28 cellular contexts compared by ENCODE assay signal in the genomic region with DNA sequence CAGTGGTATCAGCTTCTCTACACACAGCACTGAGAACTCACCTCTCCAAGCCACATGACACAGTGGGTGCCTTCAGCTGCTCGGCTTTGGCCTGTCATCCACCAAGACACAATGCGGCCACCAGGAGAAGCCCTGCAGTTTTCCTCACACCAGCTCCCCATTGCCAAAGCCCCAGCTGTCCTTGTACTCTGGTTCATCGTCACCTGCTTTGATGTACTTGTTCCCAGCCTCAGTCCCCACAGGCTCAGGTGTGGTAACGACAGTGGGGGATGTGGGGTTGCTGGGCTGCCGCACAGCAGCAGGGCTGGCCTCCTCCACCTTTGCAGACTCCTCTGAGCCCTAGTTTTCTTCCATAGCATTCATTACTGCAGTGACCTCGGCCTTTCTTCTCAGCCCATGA.
"Had no signal": no experiment of that assay in that cellular context is flagged by ENCODE, and none has a peak within 500 bp of the region (broad histone marks: within the 10 kb centered on the region; RNA-seq: fewer than 3 reads in every experiment).

No MANE protein-coding gene starts in this region.

- H3K36me3 ChIP-seq: colonic mucosa, esophagus muscularis mucosa, esophagus squamous epithelium, gastrocnemius medialis, gastroesophageal sphincter, heart left ventricle, heart right ventricle had no signal

- H3K4me1 ChIP-seq: colonic mucosa, esophagus squamous epithelium, foreskin keratinocyte, gastrocnemius medialis, gastroesophageal sphincter, heart left ventricle, heart right ventricle had no signal

- H3K27ac ChIP-seq: colonic mucosa, coronary artery, dorsolateral prefrontal cortex, epithelial cell of prostate, esophagus muscularis mucosa, esophagus squamous epithelium, foreskin keratinocyte, gastrocnemius medialis, gastroesophageal sphincter, heart left ventricle, heart right ventricle had no signal

- H3K27me3 ChIP-seq: colonic mucosa, esophagus muscularis mucosa, esophagus squamous epithelium, foreskin keratinocyte, gastrocnemius medialis, gastroesophageal sphincter, heart left ventricle, heart right ventricle had no signal

- ATAC-seq: effector memory CD8-positive, alpha-beta T cell; esophagus mucosa; foreskin keratinocyte; gastrocnemius medialis; gastroesophageal sphincter; heart left ventricle; heart right ventricle had no signal

- DNase-seq: colonic mucosa; cortex of kidney; dermis blood vessel endothelial cell; dorsolateral prefrontal cortex; effector CD4-positive, alpha-beta T cell; effector CD8-positive, alpha-beta T cell; effector memory CD4-positive, alpha-beta T cell; effector memory CD8-positive, alpha-beta T cell; endodermal cell; erythroblast; esophagus squamous epithelium; foreskin fibroblast; foreskin keratinocyte; foreskin melanocyte; gastrocnemius medialis; glutamatergic neuron; head of caudate nucleus; heart left ventricle; heart right ventricle had no signal

- FAIRE-seq: colon, endometrium, endothelial cell of umbilical vein, frontal cortex had no signal

- H3K4me3 ChIP-seq: colonic mucosa, coronary artery, dorsolateral prefrontal cortex, esophagus muscularis mucosa, esophagus squamous epithelium, gastrocnemius medialis, gastroesophageal sphincter, heart left ventricle, heart right ventricle had no signal

- H3K9me3 ChIP-seq: colonic mucosa, esophagus squamous epithelium, gastrocnemius medialis had no signal
